ENCODE assay signal across 1 cellular context in the genomic region with DNA sequence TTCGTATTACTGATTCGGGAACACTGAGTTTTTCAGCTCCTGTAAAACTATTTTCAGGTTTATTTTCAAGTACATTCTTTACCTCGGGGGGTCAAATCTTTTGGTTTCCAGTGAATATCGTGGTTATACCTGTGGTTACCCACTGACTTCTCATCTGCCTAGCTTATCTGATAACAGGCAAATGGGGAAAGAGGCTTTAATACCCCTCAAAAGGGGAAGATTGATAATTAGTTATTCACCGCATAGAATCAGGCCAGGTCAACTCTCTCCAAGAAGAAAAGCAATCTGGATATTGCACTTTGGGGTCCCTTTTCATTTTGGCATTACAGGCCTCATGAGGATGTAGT.
TF ChIP-seq lines count a peak whose summit lies in the region.

No MANE protein-coding gene starts in this region.

TF ChIP-seq in SK-N-SH treated with all-trans-retinoic acid at 6 μM for 48 hours, 23 proteins besides CTCF, POLR2A, EP300 and RAD21 (continued from another document):
- TF ChIP-seq, protein P1, sequence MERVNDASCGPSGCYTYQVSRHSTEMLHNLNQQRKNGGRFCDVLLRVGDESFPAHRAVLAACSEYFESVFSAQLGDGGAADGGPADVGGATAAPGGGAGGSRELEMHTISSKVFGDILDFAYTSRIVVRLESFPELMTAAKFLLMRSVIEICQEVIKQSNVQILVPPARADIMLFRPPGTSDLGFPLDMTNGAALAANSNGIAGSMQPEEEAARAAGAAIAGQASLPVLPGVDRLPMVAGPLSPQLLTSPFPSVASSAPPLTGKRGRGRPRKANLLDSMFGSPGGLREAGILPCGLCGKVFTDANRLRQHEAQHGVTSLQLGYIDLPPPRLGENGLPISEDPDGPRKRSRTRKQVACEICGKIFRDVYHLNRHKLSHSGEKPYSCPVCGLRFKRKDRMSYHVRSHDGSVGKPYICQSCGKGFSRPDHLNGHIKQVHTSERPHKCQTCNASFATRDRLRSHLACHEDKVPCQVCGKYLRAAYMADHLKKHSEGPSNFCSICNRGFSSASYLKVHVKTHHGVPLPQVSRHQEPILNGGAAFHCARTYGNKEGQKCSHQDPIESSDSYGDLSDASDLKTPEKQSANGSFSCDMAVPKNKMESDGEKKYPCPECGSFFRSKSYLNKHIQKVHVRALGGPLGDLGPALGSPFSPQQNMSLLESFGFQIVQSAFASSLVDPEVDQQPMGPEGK (CRISPR knock-in tag; IDR thresholded peaks at IDR 0.05; ENCODE audit: borderline replicate concordance), result no peak
- TF ChIP-seq ZFP30 (CRISPR knock-in tag; IDR thresholded peaks at IDR 0.05) (no peak), RARB (CRISPR knock-in tag; IDR thresholded peaks at IDR 0.05) (no peak), POU6F1 (CRISPR knock-in tag; IDR thresholded peaks at IDR 0.05; ENCODE audit: borderline replicate concordance, low read depth) (no peak), BACH2 (CRISPR knock-in tag; IDR thresholded peaks at IDR 0.05; ENCODE audit: borderline replicate concordance) (no peak), ZNF70 (CRISPR knock-in tag; IDR thresholded peaks at IDR 0.05) (no peak), ISL1 (CRISPR knock-in tag; IDR thresholded peaks at IDR 0.05) (no peak), ARNTL (CRISPR knock-in tag; IDR thresholded peaks at IDR 0.05; ENCODE audit: borderline replicate concordance, low read depth) (no peak), OSR1 (CRISPR knock-in tag; IDR thresholded peaks at IDR 0.05) (no peak), CREB5 (CRISPR knock-in tag; IDR thresholded peaks at IDR 0.05; ENCODE audit: low read depth) (no peak), ESRRG (CRISPR knock-in tag; IDR thresholded peaks at IDR 0.05) (no peak), ZC3H10 (CRISPR knock-in tag; IDR thresholded peaks at IDR 0.05) (no peak), ZNF565 (CRISPR knock-in tag; conservative IDR thresholded peaks at IDR 0.05; ENCODE audit: low read depth) (no peak), PPARA (CRISPR knock-in tag; IDR thresholded peaks at IDR 0.05; ENCODE audit: borderline replicate concordance) (no peak)
- TF ChIP-seq, protein P2, sequence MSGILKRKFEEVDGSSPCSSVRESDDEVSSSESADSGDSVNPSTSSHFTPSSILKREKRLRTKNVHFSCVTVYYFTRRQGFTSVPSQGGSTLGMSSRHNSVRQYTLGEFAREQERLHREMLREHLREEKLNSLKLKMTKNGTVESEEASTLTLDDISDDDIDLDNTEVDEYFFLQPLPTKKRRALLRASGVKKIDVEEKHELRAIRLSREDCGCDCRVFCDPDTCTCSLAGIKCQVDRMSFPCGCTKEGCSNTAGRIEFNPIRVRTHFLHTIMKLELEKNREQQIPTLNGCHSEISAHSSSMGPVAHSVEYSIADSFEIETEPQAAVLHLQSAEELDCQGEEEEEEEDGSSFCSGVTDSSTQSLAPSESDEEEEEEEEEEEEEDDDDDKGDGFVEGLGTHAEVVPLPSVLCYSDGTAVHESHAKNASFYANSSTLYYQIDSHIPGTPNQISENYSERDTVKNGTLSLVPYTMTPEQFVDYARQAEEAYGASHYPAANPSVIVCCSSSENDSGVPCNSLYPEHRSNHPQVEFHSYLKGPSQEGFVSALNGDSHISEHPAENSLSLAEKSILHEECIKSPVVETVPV (CRISPR knock-in tag; IDR thresholded peaks at IDR 0.05), result no peak
TF ChIP-seq in SK-N-SH treated with all-trans-retinoic acid at 6 μM for 48 hours: peak in this region for 0.
